ENCODE assay signal across 1 cellular context in genomic region chr19:50333737-50334617, GRCh38.
TF ChIP-seq lines count a peak whose summit lies in the region.

No MANE protein-coding gene starts in this region.

TF ChIP-seq in HepG2, 621 proteins besides CTCF, POLR2A, EP300 and RAD21 (continued from another document and continues in another):
- TF ChIP-seq ZNF354B (CRISPR knock-in tag; IDR thresholded peaks at IDR 0.05): no peak
- TF ChIP-seq AFF4 (CRISPR knock-in tag; IDR thresholded peaks at IDR 0.05): no peak
- TF ChIP-seq ZNF383 (CRISPR knock-in tag; IDR thresholded peaks at IDR 0.05; ENCODE audit: borderline replicate concordance): no peak
- TF ChIP-seq REL (CRISPR knock-in tag; conservative IDR thresholded peaks at IDR 0.05): 0 out of 2 replicates have a peak, but pooled peaks have one; percentile 77
- TF ChIP-seq IRF1 (CRISPR knock-in tag; IDR thresholded peaks at IDR 0.05; ENCODE audit: low read depth): no peak
- TF ChIP-seq NR0B2 (CRISPR knock-in tag; IDR thresholded peaks at IDR 0.05): peak; percentile 74
- no peak for TF ChIP-seq IKZF1 (IDR thresholded peaks at IDR 0.05)
- TF ChIP-seq ZNF777 (CRISPR knock-in tag; IDR thresholded peaks at IDR 0.05): peak; percentile 60; the same call in 1 of the 2 replicates
- TF ChIP-seq CSRNP1 (CRISPR knock-in tag; IDR thresholded peaks at IDR 0.05): peak; percentile 37; the same call in 1 of the 2 replicates
- TF ChIP-seq GABPA (IDR thresholded peaks at IDR 0.05; ENCODE audit: low read depth, low read length): no peak
- TF ChIP-seq GABPA (CRISPR knock-in tag; IDR thresholded peaks at IDR 0.05; ENCODE audit: low read depth): no peak
- no peak for TF ChIP-seq HNF1A (IDR thresholded peaks at IDR 0.05; ENCODE audit: low read depth)
- TF ChIP-seq HNF1A (CRISPR knock-in tag; IDR thresholded peaks at IDR 0.05; ENCODE audit: borderline replicate concordance): peak; percentile 40; the same call in 1 of the 2 replicates
- TF ChIP-seq ZMAT5 (CRISPR knock-in tag; IDR thresholded peaks at IDR 0.05; ENCODE audit: borderline replicate concordance, low read depth): no peak
- TF ChIP-seq ONECUT2 (CRISPR knock-in tag; IDR thresholded peaks at IDR 0.05): 0 out of 2 replicates have a peak, but pooled peaks have one; percentile 35
- TF ChIP-seq MIER3 (CRISPR knock-in tag; IDR thresholded peaks at IDR 0.05; ENCODE audit: borderline replicate concordance): no peak
- TF ChIP-seq ZBTB46 (CRISPR knock-in tag; IDR thresholded peaks at IDR 0.05; ENCODE audit: borderline replicate concordance): no peak
- no peak for TF ChIP-seq PBX2 (CRISPR knock-in tag; IDR thresholded peaks at IDR 0.05)
- TF ChIP-seq PRDM15 (CRISPR knock-in tag; IDR thresholded peaks at IDR 0.05): no peak; the same call in 1 of the 2 replicates
- TF ChIP-seq KMT2A (CRISPR knock-in tag; IDR thresholded peaks at IDR 0.05): no peak
- TF ChIP-seq MEF2D (CRISPR knock-in tag; IDR thresholded peaks at IDR 0.05): peak; percentile 56; the same call in 1 of the 2 replicates
- TF ChIP-seq MTERF4 (CRISPR knock-in tag; IDR thresholded peaks at IDR 0.05): peak; percentile 75; the same call in 1 of the 2 replicates
- peak; percentile 68; the same call in 1 of the 2 replicates for TF ChIP-seq AKAP8 (CRISPR knock-in tag; IDR thresholded peaks at IDR 0.05)
- peak; percentile 92; the same call in 1 of the 2 replicates for TF ChIP-seq LBX2 (CRISPR knock-in tag; IDR thresholded peaks at IDR 0.05; ENCODE audit: borderline replicate concordance)
- TF ChIP-seq ZNF792 (CRISPR knock-in tag; IDR thresholded peaks at IDR 0.05): no peak
- TF ChIP-seq TIGD3 (CRISPR knock-in tag; IDR thresholded peaks at IDR 0.05; ENCODE audit: borderline replicate concordance): 0 out of 2 replicates have a peak, but pooled peaks have one; percentile 49
- no peak for TF ChIP-seq CENPBD1 (CRISPR knock-in tag; IDR thresholded peaks at IDR 0.05; ENCODE audit: borderline replicate concordance, low read depth)
- TF ChIP-seq PHF5A (CRISPR knock-in tag; IDR thresholded peaks at IDR 0.05; ENCODE audit: low read depth, unreplicated experiment): no peak
- no peak for TF ChIP-seq SCMH1 (CRISPR knock-in tag; IDR thresholded peaks at IDR 0.05; ENCODE audit: borderline replicate concordance)
- peak; percentile 31; the same call in 1 of the 2 replicates for TF ChIP-seq PITX1 (CRISPR knock-in tag; IDR thresholded peaks at IDR 0.05)
- no peak for TF ChIP-seq ZZZ3 (CRISPR knock-in tag; IDR thresholded peaks at IDR 0.05; ENCODE audit: borderline replicate concordance)
- 0 out of 2 replicates have a peak, but pooled peaks have one; percentile 25 for TF ChIP-seq FOXJ3 (CRISPR knock-in tag; IDR thresholded peaks at IDR 0.05; ENCODE audit: borderline replicate concordance)
- TF ChIP-seq SETDB1 (CRISPR knock-in tag; IDR thresholded peaks at IDR 0.05; ENCODE audit: borderline replicate concordance): no peak
